ENCODE assay signal across 22 cellular contexts in the genomic region with DNA sequence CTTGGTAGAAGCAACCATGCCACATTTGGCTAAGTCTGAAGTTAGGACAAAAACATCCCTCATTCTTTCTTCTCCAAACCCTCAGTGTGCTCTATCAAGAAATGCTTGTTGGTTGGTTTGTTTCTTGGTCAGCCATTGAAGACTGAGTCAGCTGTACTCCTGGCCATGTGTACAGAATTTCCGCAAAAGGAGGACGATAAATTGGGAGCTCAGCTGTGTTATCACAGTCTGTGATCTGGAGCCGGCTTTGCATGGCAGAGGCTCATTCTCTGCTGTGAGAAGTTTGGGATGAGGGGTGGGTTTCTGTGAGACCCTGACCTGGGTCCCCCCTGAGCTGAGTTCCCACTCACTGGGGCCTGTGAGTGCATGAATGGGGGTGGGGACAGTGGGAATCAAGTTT.
"Had no signal": no experiment of that assay in that cellular context is flagged by ENCODE, and none has a peak within 500 bp of the region (broad histone marks: within the 10 kb centered on the region; RNA-seq: fewer than 3 reads in every experiment).

No MANE protein-coding gene starts in this region.

- H3K27ac Mint-ChIP-seq: naive B cell; natural killer cell treated with Interleukin-12 subunit alpha and Interleukin-12 subunit beta and Interleukin-15 and Interleukin-18, amount 100 ng/mL, for 72 hours; type B pancreatic cell had no signal

- H3K4me3 ChIP-seq: dorsolateral prefrontal cortex, lower lobe of right lung, mucosa of descending colon, psoas muscle, stomach, testis, tibial artery had no signal

- DNase-seq: central memory CD4-positive, alpha-beta T cell; dorsolateral prefrontal cortex; effector CD4-positive, alpha-beta T cell; head of caudate nucleus; left ventricle myocardium superior; lower lobe of right lung; mucosa of descending colon; naive B cell; nucleus accumbens; psoas muscle; right cardiac atrium; small intestine; stimulated activated CD4-positive, alpha-beta T cell treated with anti-CD3 and anti-CD28 coated beads, Interleukin-15, amount 100 ng/mL, for 24 hours; stimulated activated CD4-positive, alpha-beta T cell treated with anti-CD3 and anti-CD28 coated beads, Interleukin-4, amount 100 ng/mL, for 1 hour; stimulated activated CD8-positive, alpha-beta memory T cell treated with anti-CD3 and anti-CD28 coated beads, Interleukin-4, amount 100 ng/mL, for 48 hours; stimulated activated naive CD4-positive, alpha-beta T cell treated with Interleukin-2 at 50 U/mL for 16 hours; stomach; testis; tibial artery had no signal

- H3K9me3 Mint-ChIP-seq: natural killer cell treated with Interleukin-12 subunit alpha and Interleukin-12 subunit beta and Interleukin-15 and Interleukin-18, amount 100 ng/mL, for 72 hours; type B pancreatic cell had no signal

- H3K4me3 Mint-ChIP-seq: mesothelial cell of epicardium; naive B cell; natural killer cell treated with Interleukin-12 subunit alpha and Interleukin-12 subunit beta and Interleukin-15 and Interleukin-18, amount 100 ng/mL, for 72 hours; type B pancreatic cell had no signal

- H3K36me3 Mint-ChIP-seq: mesothelial cell of epicardium; naive B cell; natural killer cell treated with Interleukin-12 subunit alpha and Interleukin-12 subunit beta and Interleukin-15 and Interleukin-18, amount 100 ng/mL, for 72 hours had no signal

- H3K27ac ChIP-seq: lower lobe of right lung, psoas muscle, stomach, tibial artery had no signal

- H3K9me3 ChIP-seq: lower lobe of right lung, mucosa of descending colon, psoas muscle, stomach, testis, tibial artery had no signal

- H3K27me3 Mint-ChIP-seq: type B pancreatic cell had no signal

- ATAC-seq: left ventricle myocardium superior; lower lobe of right lung; mucosa of descending colon; natural killer cell treated with Interleukin-12 subunit alpha and Interleukin-12 subunit beta and Interleukin-15 and Interleukin-18, amount 100 ng/mL, for 72 hours; right cardiac atrium had no signal

- H3K36me3 ChIP-seq: lower lobe of right lung, stomach, tibial artery had no signal

- H3K4me1 Mint-ChIP-seq: naive B cell had no signal

- H3K4me1 ChIP-seq: lower lobe of right lung, stomach had no signal

- H3K27me3 ChIP-seq: dorsolateral prefrontal cortex, testis had no signal
